ENCODE assay signal across 10 cellular contexts in genomic region chr16:81424761-81425160, GRCh38. TPM values are rescaled to one million over a fixed set of nuclear protein-coding genes. Genes with fewer than 3 reads are reported as not detected.
DNase-seq lines count a peak whose midpoint lies in the region; ATAC-seq and TF ChIP-seq lines count a peak whose summit lies in the region.
"Had no signal": no experiment of that assay in that cellular context is flagged by ENCODE, and none has a peak within 500 bp of the region (broad histone marks: within the 10 kb centered on the region; RNA-seq: fewer than 3 reads in every experiment).

No MANE protein-coding gene starts in this region.

- TF ChIP-seq POLR2A in right lobe of liver (IDR thresholded peaks at IDR 0.05) = no peak

- H3K4me2 ChIP-seq in DND-41 (ENCODE audit: insufficient read depth, low read length) = no peak overlapping the region

- CTCF ChIA-PET in HEK293 (lab: Yijun Ruan, JAX) = interaction anchor here (1.2 kb wide), 1 partner anchor 21 kb away, joined by 5 read pairs; no protein-coding TSS in a partner anchor

- H3K9me3 ChIP-seq in DND-41 (ENCODE audit: insufficient read depth, low read length, severe bottlenecking) (no peaks in the 10 kb centered on the region), HEK293 (ENCODE audit: control insufficient read depth, insufficient read depth, low read depth, low read length) (no peaks in the 10 kb centered on the region), RWPE2 (ENCODE audit: severe bottlenecking) (no peaks in the 10 kb centered on the region), right lobe of liver (no peaks in the 10 kb centered on the region)
- H3K9me3 ChIP-seq: uterus had no signal

- no peak for TF ChIP-seq CTCF in DND-41 (IDR thresholded peaks at IDR 0.05; ENCODE audit: borderline replicate concordance, extremely low read depth, low read length, poor library complexity, severe bottlenecking)
- TF ChIP-seq CTCF in HEK293 (tag by site-specific recombination; IDR thresholded peaks at IDR 0.05) = no peak
- TF ChIP-seq CTCF in RWPE2 (IDR thresholded peaks at IDR 0.05; ENCODE audit: poor library complexity, severe bottlenecking) = no peak
- no peak for TF ChIP-seq CTCF in right lobe of liver (IDR thresholded peaks at IDR 0.05)

- peaks cover 15% of the 10 kb centered on the region for H3K4me1 ChIP-seq in DND-41 (ENCODE audit: insufficient read depth, low read length)
- no peaks in the 10 kb centered on the region for H3K4me1 ChIP-seq in HEK293 (ENCODE audit: control insufficient read depth, insufficient read depth, low read length)
- H3K4me1 ChIP-seq in RWPE2 (ENCODE audit: insufficient read depth, poor library complexity, severe bottlenecking) = peaks cover 3% of the 10 kb centered on the region
- no peaks in the 10 kb centered on the region for H3K4me1 ChIP-seq in right lobe of liver
- H3K4me1 ChIP-seq: uterus had no signal

- 0% methylated on average over 1 of the region's 1 CpG for whole genome bisulfite sequencing in right lobe of liver (ENCODE audit: insufficient coverage, low coverage, low lambda C conversion rate, missing lambda C conversion rate)

- no peak overlapping the region for H3K9ac ChIP-seq in DND-41 (ENCODE audit: low read depth, low read length)

- no peak overlapping the region for H3K4me3 ChIP-seq in DND-41 (ENCODE audit: low read depth in 1 of 2, low read length in 2 of 2)
- H3K4me3 ChIP-seq in HEK293 (ENCODE audit: low read depth, low read length) = no peak overlapping the region
- H3K4me3 ChIP-seq in RWPE2 (ENCODE audit: severe bottlenecking) = no peak overlapping the region
- H3K4me3 ChIP-seq in right lobe of liver = no peak overlapping the region
- H3K4me3 ChIP-seq: uterus had no signal

- POLR2A ChIA-PET in HEK293 (lab: Yijun Ruan, JAX) = interaction anchor here (0.7 kb wide), 1 partner anchor 100 kb away, joined by 3 read pairs; no protein-coding TSS in a partner anchor

- H3K36me3 ChIP-seq in DND-41 (ENCODE audit: insufficient read depth, low read length) (no peaks in the 10 kb centered on the region), HEK293 (ENCODE audit: control insufficient read depth in 2 of 2, insufficient read depth in 1 of 2, low read length in 2 of 2) (no peaks in the 10 kb centered on the region), RWPE2 (ENCODE audit: low read depth) (no peaks in the 10 kb centered on the region), right lobe of liver (no peaks in the 10 kb centered on the region)
- H3K36me3 ChIP-seq: uterus had no signal

- intact Hi-C loops in right lobe of liver (cut with DNase I) = no loop called here

- H3K27me3 ChIP-seq in DND-41 (ENCODE audit: insufficient read depth, low read length, poor library complexity) (no peaks in the 10 kb centered on the region), RWPE2 (ENCODE audit: insufficient read depth, poor library complexity, severe bottlenecking) (no peaks in the 10 kb centered on the region), right lobe of liver (no peaks in the 10 kb centered on the region)
- H3K27me3 ChIP-seq: uterus had no signal

- ATAC-seq in DND-41 (ENCODE audit: insufficient read depth, low read depth) (peak; percentile 74), RWPE2 (ENCODE audit: low read depth) (0 out of 3 replicates have a peak, but pooled peaks have one; percentile 38), right lobe of liver (peak; percentile 22 to 77 (median 31)), GM21447 (IDR thresholded peaks at IDR 0.05; ENCODE audit: unreplicated experiment) (no peak)

- H4K20me1 ChIP-seq in DND-41 (ENCODE audit: insufficient read depth, low read length) = no peaks in the 10 kb centered on the region

- H3K27ac ChIP-seq in DND-41 (ENCODE audit: low read length) (0 out of 2 replicates have a peak overlapping the region, but pooled peaks have one; percentile 27), HEK293 (ENCODE audit: extremely low read depth, low read depth, low read length) (no peak overlapping the region), RWPE2 (ENCODE audit: poor library complexity, severe bottlenecking) (no peak overlapping the region), right lobe of liver (no peak overlapping the region), caudate nucleus (ENCODE audit: low read depth, low read length) (no peak overlapping the region)
- H3K27ac ChIP-seq: uterus had no signal

- H2AFZ ChIP-seq in DND-41 (ENCODE audit: low read depth, low read length) = no peak overlapping the region

- H3K79me2 ChIP-seq in DND-41 (ENCODE audit: insufficient read depth, low read length) = no peaks in the 10 kb centered on the region

- DNase-seq in DND-41 (peak; percentile 46), RWPE2 (ENCODE audit: low spot score) (no peak), right lobe of liver (no peak), Ammon's horn (ENCODE audit: low spot score) (no peak), caudate nucleus (lab: John Stamatoyannopoulos, UW) (no peak), GM19238 (ENCODE audit: insufficient read length, low spot score) (no peak)
- DNase-seq: NCI-H526 treated with DMSO at 0.1 percent for 48 hours, uterus had no signal

TF ChIP-seq in HEK293, 187 proteins besides CTCF, POLR2A, EP300 and RAD21:
- TF ChIP-seq ZBTB7A (tag by site-specific recombination; IDR thresholded peaks at IDR 0.05; ENCODE audit: low read depth) = no peak
- 0 out of 2 replicates have a peak, but pooled peaks have one; percentile 17 for TF ChIP-seq PRDM10 (tag by site-specific recombination; IDR thresholded peaks at IDR 0.05)
TF ChIP-seq in HEK293: peak in this region for 1.

RNA-seq across cellular contexts. Expression of gene CMIP, which starts 19.8 kb away (rescaled TPM):
- 10 to 100 TPM; 12.2 to 23.0 (median 16.5) TPM for total RNA-seq in right lobe of liver
